Comparison of ENCODE assay signal across 14 cellular contexts in the genomic region with DNA sequence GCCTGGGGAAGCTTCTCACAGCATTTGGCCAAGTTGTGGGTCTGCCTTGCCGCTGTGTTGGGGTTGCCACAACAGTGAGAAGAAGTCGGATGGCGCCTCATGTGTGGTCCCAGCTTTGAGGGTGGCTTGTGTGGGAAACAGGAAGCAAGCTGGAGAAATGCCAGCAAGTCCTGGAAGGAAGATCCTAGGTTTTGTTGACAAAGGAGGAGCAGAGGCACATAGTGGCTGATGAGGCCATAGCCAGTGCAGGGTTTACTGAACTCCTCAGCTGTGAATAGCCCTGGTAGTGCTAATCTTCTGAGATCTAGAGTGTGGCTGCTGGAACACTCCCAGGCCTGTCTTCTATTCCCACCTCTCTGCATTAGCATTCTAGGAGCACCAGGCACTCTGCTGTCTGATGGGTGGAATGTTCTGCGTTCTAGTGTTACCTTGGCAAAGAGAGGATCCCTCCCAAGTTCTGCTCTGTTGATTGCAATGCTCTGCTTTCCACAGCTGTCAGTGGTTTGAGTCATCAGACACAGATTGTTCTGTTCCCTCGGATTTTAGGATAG. TPM values are rescaled to one million over a fixed set of nuclear protein-coding genes. Genes with fewer than 3 reads are reported as not detected.
DNase-seq lines count a peak whose midpoint lies in the region; ATAC-seq, FAIRE-seq and TF ChIP-seq lines count a peak whose summit lies in the region.
"Had no signal": no experiment of that assay in that cellular context is flagged by ENCODE, and none has a peak within 500 bp of the region (broad histone marks: within the 10 kb centered on the region; RNA-seq: fewer than 3 reads in every experiment).

No MANE protein-coding gene starts in this region.

- no peak overlapping the region for H2AFZ ChIP-seq in endothelial cell of umbilical vein (ENCODE audit: low read depth, low read length)

- H3K4me2 ChIP-seq in endothelial cell of umbilical vein (ENCODE audit: insufficient read depth, low read length) = no peak overlapping the region

- intact Hi-C loops in endothelial cell of umbilical vein (cut with micrococcal nuclease) = no loop called here

- no peak for TF ChIP-seq POLR2A in endothelial cell of umbilical vein (IDR thresholded peaks at IDR 0.05; ENCODE audit: low read depth, low read length)

- FAIRE-seq in endothelial cell of umbilical vein (lab: Jason Lieb, UNC) = no peak
- FAIRE-seq: GM12891 had no signal

- POLR2A ChIA-PET in endothelial cell of umbilical vein (lab: Charles Lee) = no interaction called here

- CTCF ChIA-PET in endothelial cell of umbilical vein (lab: Charles Lee) = interaction anchor here (1.0 to 1.3 kb wide), 4 partner anchors 8 to 212 kb away, joined by 3 to 5 read pairs (median 4); no protein-coding TSS in a partner anchor

- no peaks in the 10 kb centered on the region for H3K9me3 ChIP-seq in endothelial cell of umbilical vein (replicated peaks; ENCODE audit: control insufficient read depth, insufficient read depth, low read length)

- no peaks in the 10 kb centered on the region for H3K79me2 ChIP-seq in endothelial cell of umbilical vein (ENCODE audit: control insufficient read depth, insufficient read depth, low read length)

- ATAC-seq in HG03175 (IDR thresholded peaks at IDR 0.05; ENCODE audit: unreplicated experiment) = no peak
- ATAC-seq in GM21447 (IDR thresholded peaks at IDR 0.05; ENCODE audit: unreplicated experiment) = no peak
- ATAC-seq: Panc1 had no signal

- no peak overlapping the region for H3K27ac ChIP-seq in endothelial cell of umbilical vein (ENCODE audit: insufficient read depth, low read depth, low read length)

- H3K4me1 ChIP-seq in endothelial cell of umbilical vein (ENCODE audit: control insufficient read depth, extremely low read depth, insufficient read depth, low read length) = no peaks in the 10 kb centered on the region

- DNase-seq in AG08395 (ENCODE audit: low spot score) (peak; percentile 25), HT1080 (ENCODE audit: low read depth) (peak; percentile 63), endothelial cell of umbilical vein (ENCODE audit: low read depth, low spot score) (peak; percentile 33), middle frontal gyrus (ENCODE audit: extremely low spot score, low spot score) (peak; percentile 34), NOMO-1 treated with DMSO at 0.1 percent for 48 hours (lab: John Stamatoyannopoulos, UW; ENCODE audit: unreplicated experiment) (no peak), NCI-H1930 (lab: John Stamatoyannopoulos, UW) (no peak)
- DNase-seq: activated CD4-positive, alpha-beta T cell treated with anti-CD3 and anti-CD28 coated beads, Interleukin-2, amount 50 U/mL, for 1 hour; NCI-H226; stimulated activated CD4-positive, alpha-beta T cell treated with anti-CD3 and anti-CD28 coated beads, Interleukin-2, amount 100 ng/mL, for 24 hours; T-helper 2 cell had no signal

- no peak overlapping the region for H3K4me3 ChIP-seq in endothelial cell of umbilical vein (replicated peaks in 1 of 3; ENCODE audit: insufficient read depth in 1 of 3, low read depth in 1 of 3, low read length in 3 of 3)

- dilution Hi-C loops in endothelial cell of umbilical vein (cut with MboI; ENCODE audit: extremely low pct_ligation_motif_present, low sequenced_read_pairs) = no loop called here

- TF ChIP-seq CTCF in endothelial cell of umbilical vein (IDR thresholded peaks at IDR 0.05; ENCODE audit: extremely low read depth in 1 of 2, insufficient read depth in 1 of 2, low read depth in 1 of 2, low read length in 2 of 2) = no peak

- H3K9me1 ChIP-seq in endothelial cell of umbilical vein (replicated peaks; ENCODE audit: control insufficient read depth, extremely low read depth, insufficient read depth, low read length) = no peaks in the 10 kb centered on the region

- BruUV-seq in endothelial cell of umbilical vein (replicated peaks; lab: Mats Ljungman, UMichigan) = no TSS peak

- H4K20me1 ChIP-seq in endothelial cell of umbilical vein (replicated peaks; ENCODE audit: control insufficient read depth, extremely low read depth, insufficient read depth, low read length) = no peaks in the 10 kb centered on the region

- H3K9ac ChIP-seq in endothelial cell of umbilical vein (replicated peaks; ENCODE audit: extremely low read depth, insufficient read depth, low read length) = no peak overlapping the region

- no peaks in the 10 kb centered on the region for H3K36me3 ChIP-seq in endothelial cell of umbilical vein (ENCODE audit: control insufficient read depth in 2 of 2, extremely low read depth in 1 of 2, insufficient read depth in 2 of 2, low read length in 2 of 2)

- H3K27me3 ChIP-seq in endothelial cell of umbilical vein (ENCODE audit: control insufficient read depth in 2 of 2, insufficient read depth in 2 of 2, low read length in 2 of 2) = no peaks in the 10 kb centered on the region

TF ChIP-seq in endothelial cell of umbilical vein, 7 proteins besides CTCF, POLR2A, EP300 and RAD21:
- TF ChIP-seq, protein P1, sequence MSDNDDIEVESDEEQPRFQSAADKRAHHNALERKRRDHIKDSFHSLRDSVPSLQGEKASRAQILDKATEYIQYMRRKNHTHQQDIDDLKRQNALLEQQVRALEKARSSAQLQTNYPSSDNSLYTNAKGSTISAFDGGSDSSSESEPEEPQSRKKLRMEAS (IDR thresholded peaks at IDR 0.05; ENCODE audit: insufficient read depth, insufficient read length) = no peak
- TF ChIP-seq MYC (IDR thresholded peaks at IDR 0.05; ENCODE audit: low read depth, low read length) (no peak), EZH2 (IDR thresholded peaks at IDR 0.05; ENCODE audit: borderline replicate concordance, low read depth, low read length, severe bottlenecking) (no peak), POLR2AphosphoS5 (IDR thresholded peaks at IDR 0.05; ENCODE audit: insufficient read depth, low read depth, low read length) (no peak), FOS (IDR thresholded peaks at IDR 0.05; ENCODE audit: borderline replicate concordance, insufficient read depth, low read length) (no peak), JUN (IDR thresholded peaks at IDR 0.05; ENCODE audit: borderline replicate concordance, insufficient read depth, insufficient read length, low read depth) (no peak), GATA2 (IDR thresholded peaks at IDR 0.05; ENCODE audit: insufficient read depth, insufficient read length, low read depth, low read length) (no peak)
TF ChIP-seq in endothelial cell of umbilical vein: peak in this region for 0.

RNA-seq across cellular contexts. Expression of a gene that starts 25.2 kb away (rescaled TPM):
- 7.3 and 7.8 TPM in 2 replicates for total RNA-seq in HT1080 (2014; rRNA removed; shearing (Covaris generic))
- polyA plus RNA-seq in HT1080 (2015; cell fraction: cytosol; rRNA removed) = 2.9 and 3.3 TPM in 2 replicates
- 4.5 and 4.6 TPM in 2 replicates for polyA plus RNA-seq in HT1080 (2015; cell fraction: nucleus; rRNA removed)
- 5.1 and 5.5 TPM in 2 replicates for total RNA-seq in endothelial cell of umbilical vein
- 2.3 TPM in 2 replicates for polyA plus RNA-seq in endothelial cell of umbilical vein
- polyA plus RNA-seq in endothelial cell of umbilical vein (2011; cell fraction: cytosol; rRNA removed) = 1.7 and 2.4 TPM in 2 replicates
- 4.8 and 7.5 TPM in 2 replicates for polyA plus RNA-seq in endothelial cell of umbilical vein (2011; cell fraction: nucleus; rRNA removed)
- polyA plus RNA-seq in endothelial cell of umbilical vein (2012) = 4.2 and 4.9 TPM in 2 replicates
- polyA minus RNA-seq in endothelial cell of umbilical vein = 3.0 and 3.4 TPM in 2 replicates
- not detected for polyA minus RNA-seq in endothelial cell of umbilical vein (2011; cell fraction: cytosol; rRNA and poly(A)+ RNA removed)
- 2.8 and 3.0 TPM in 2 replicates for polyA minus RNA-seq in endothelial cell of umbilical vein (2011; cell fraction: nucleus; rRNA and poly(A)+ RNA removed)

RNA-seq across cellular contexts. Expression of a gene that starts 37.7 kb away (rescaled TPM):
- 0.67 and 1.1 TPM in 2 replicates for total RNA-seq in HT1080 (2014; rRNA removed; shearing (Covaris generic))
- polyA plus RNA-seq in HT1080 (2015; cell fraction: cytosol; rRNA removed) = 0.89 and 1.00 TPM in 2 replicates
- polyA plus RNA-seq in HT1080 (2015; cell fraction: nucleus; rRNA removed) = 1.9 and 2.9 TPM in 2 replicates
- 5.5 and 9.0 TPM in 2 replicates for total RNA-seq in endothelial cell of umbilical vein
- 5.8 and 6.9 TPM in 2 replicates for polyA plus RNA-seq in endothelial cell of umbilical vein
- 4.6 and 5.5 TPM in 2 replicates for polyA plus RNA-seq in endothelial cell of umbilical vein (2011; cell fraction: cytosol; rRNA removed)
- polyA plus RNA-seq in endothelial cell of umbilical vein (2011; cell fraction: nucleus; rRNA removed) = 11.0 and 11.4 TPM in 2 replicates
- polyA plus RNA-seq in endothelial cell of umbilical vein (2012) = 3.1 and 4.8 TPM in 2 replicates
- polyA minus RNA-seq in endothelial cell of umbilical vein = 1.2 and 2.7 TPM in 2 replicates
- polyA minus RNA-seq in endothelial cell of umbilical vein (2011; cell fraction: cytosol; rRNA and poly(A)+ RNA removed) = not detected
- 2.2 and 2.3 TPM in 2 replicates for polyA minus RNA-seq in endothelial cell of umbilical vein (2011; cell fraction: nucleus; rRNA and poly(A)+ RNA removed)

Comparison
In these comparisons a context has a peak if more than half of its experiments do, and no peak if none do; other contexts are left out.
1. DNase-seq: peak in AG08395 (single experiment), HT1080 (single experiment), endothelial cell of umbilical vein (single experiment) and middle frontal gyrus (single experiment); none in NOMO-1 treated with DMSO at 0.1 percent for 48 hours (single experiment) and NCI-H1930 (0 of 2).